8 cellular contexts compared by ENCODE assay signal in the genomic region with DNA sequence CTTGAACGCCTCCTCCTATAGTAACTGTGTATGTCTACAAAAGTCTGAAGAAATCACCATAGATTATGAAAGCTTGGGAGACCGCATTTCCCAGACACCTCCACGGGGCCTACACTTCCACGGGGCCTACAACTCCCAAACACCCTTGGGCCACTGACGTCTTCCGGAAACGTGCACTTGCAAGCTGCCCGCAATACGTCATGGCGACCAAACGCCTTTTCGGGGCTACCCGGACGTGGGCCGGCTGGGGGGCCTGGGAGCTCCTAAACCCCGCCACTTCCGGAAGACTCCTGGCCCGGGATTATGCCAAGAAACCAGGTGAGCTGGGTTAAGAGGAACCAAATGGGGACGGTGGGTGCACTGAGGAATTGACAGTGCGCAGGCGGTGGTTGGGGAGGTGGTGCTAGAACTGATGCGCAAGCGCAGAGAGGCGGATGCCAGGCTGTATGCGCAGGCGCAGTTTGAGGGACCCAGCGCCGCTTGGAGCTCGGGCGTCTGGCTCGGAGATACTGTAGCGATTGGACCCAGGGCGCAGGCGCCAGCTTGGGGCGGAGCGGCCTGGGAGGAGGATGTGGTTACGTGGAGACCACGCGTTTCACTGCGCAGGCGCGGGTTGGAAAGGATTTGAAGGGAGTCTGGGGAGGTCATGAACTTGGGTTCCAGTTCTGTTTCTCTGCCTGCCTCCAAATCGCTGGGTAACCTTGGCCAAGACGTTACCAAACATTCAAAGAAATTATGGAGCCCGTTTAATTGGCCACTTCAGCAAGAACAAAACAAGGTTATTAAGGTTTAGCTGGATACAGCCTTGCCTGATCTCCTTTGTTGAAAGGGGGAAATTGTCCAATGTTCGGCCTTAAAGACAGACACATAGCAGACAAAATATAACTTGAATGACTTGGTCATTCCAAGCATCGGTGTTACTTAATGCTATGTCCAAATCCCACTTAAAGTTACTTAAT. TPM values are rescaled to one million over a fixed set of nuclear protein-coding genes. Genes with fewer than 3 reads are reported as not detected.
DNase-seq lines count a peak whose midpoint lies in the region; ATAC-seq and TF ChIP-seq lines count a peak whose summit lies in the region.

A gene (plus strand): TSS at position 182 of the 959 bp plus-strand sequence. CDS start 19 bp downstream, at position 201.

- intact Hi-C loops in activated CD4-positive, alpha-beta memory T cell treated with anti-CD3 and anti-CD28 coated beads for 36 hours (cut with micrococcal nuclease) = loop anchor here (1.0 to 5.0 kb wide), 9 partner anchors 42 to 638 kb away; a partner anchor contains a TSS
- intact Hi-C loops in dorsolateral prefrontal cortex (cut with DNase I) = loop anchor here in 1 of 2 donors (5.0 kb wide), 4 partner anchors 210 to 710 kb away; a partner anchor contains a TSS
- intact Hi-C loops in right lobe of liver (cut with DNase I) = no loop called here

- H3K27ac Mint-ChIP-seq in activated CD4-positive, alpha-beta memory T cell treated with anti-CD3 and anti-CD28 coated beads for 36 hours = peak within 1 kb of the TSS; percentile 99

- WGBS in right lobe of liver (ENCODE audit: insufficient coverage, low coverage, low lambda C conversion rate, missing lambda C conversion rate) = 1% methylated on average over 44 of the region's 47 CpGs

- peak within 1 kb of the TSS; percentile 99 for H3K4me3 Mint-ChIP-seq in activated CD4-positive, alpha-beta memory T cell treated with anti-CD3 and anti-CD28 coated beads for 36 hours

- POLR2A ChIA-PET in activated CD4-positive, alpha-beta memory T cell treated with anti-CD3 and anti-CD28 coated beads for 36 hours (lab: Charles Lee) = interaction anchor here (0.7 to 2.4 kb wide), 7 partner anchors 18 to 1287 kb away, joined by 3 to 13 read pairs (median 3); a partner anchor contains a TSS

- H3K9me3 Mint-ChIP-seq in activated CD4-positive, alpha-beta memory T cell treated with anti-CD3 and anti-CD28 coated beads for 36 hours = no peaks in the 10 kb centered on the region

- TF ChIP-seq CTCF in dorsolateral prefrontal cortex (IDR thresholded peaks at IDR 0.05 in 54 of 56, conservative IDR thresholded peaks at IDR 0.05 in 2 of 56; ENCODE audit: low read depth in 1 of 56, partially characterized antibody in 56 of 56) = peak in 33 of 56 donors; percentile 2 to 49 (median 19)
- TF ChIP-seq CTCF in right lobe of liver (IDR thresholded peaks at IDR 0.05) = no peak

- ATAC-seq in GM19438 (IDR thresholded peaks at IDR 0.05; ENCODE audit: low read depth, unreplicated experiment) = peak; percentile 65
- peak; percentile 39 for ATAC-seq in HG03575 (IDR thresholded peaks at IDR 0.05; ENCODE audit: extremely low read depth, insufficient number of reproducible peaks, low FRiP score, unreplicated experiment)
- peak; percentile 90 to 93 (median 91) for ATAC-seq in right lobe of liver

- peaks cover 0 to 23% (median 9%) of the 10 kb centered on the region in 4 donors for H3K4me1 ChIP-seq in right lobe of liver

- H3K27me3 ChIP-seq in dorsolateral prefrontal cortex (no peaks in the 10 kb centered on the region), right lobe of liver (no peaks in the 10 kb centered on the region)

- no peaks in the 10 kb centered on the region for H3K27me3 Mint-ChIP-seq in activated CD4-positive, alpha-beta memory T cell treated with anti-CD3 and anti-CD28 coated beads for 36 hours

- CTCF ChIA-PET in activated CD4-positive, alpha-beta memory T cell treated with anti-CD3 and anti-CD28 coated beads for 36 hours (lab: Charles Lee) = interaction anchor here (0.6 to 3.5 kb wide), 13 partner anchors 21 to 484 kb away, joined by 3 to 43 read pairs (median 5); a partner anchor contains a TSS

- DNase-seq in CD1c-positive myeloid dendritic cell (ENCODE audit: extremely low spot score) (peak; percentile 100), NCI-H82 treated with DMSO at 0.1 percent for 48 hours (lab: John Stamatoyannopoulos, UW; ENCODE audit: unreplicated experiment) (peak; percentile 93), dorsolateral prefrontal cortex (peak; percentile 96 to 99 (median 98)), right lobe of liver (peak; percentile 99 to 100 (median 100))
- DNase-seq in activated CD4-positive, alpha-beta memory T cell treated with anti-CD3 and anti-CD28 coated beads for 36 hours = peak; percentile 100
- DNase-seq in stimulated activated CD4-positive, alpha-beta T cell treated with anti-CD3 and anti-CD28 coated beads, Interleukin-4, amount 100 ng/mL, for 4 hours = peak; percentile 98 to 100

- peak; percentile 87 for TF ChIP-seq POLR2A in right lobe of liver (IDR thresholded peaks at IDR 0.05)

- peaks cover 0 to 31% (median 0%) of the 10 kb centered on the region in 4 donors for H3K36me3 ChIP-seq in right lobe of liver

- H3K4me1 Mint-ChIP-seq in activated CD4-positive, alpha-beta memory T cell treated with anti-CD3 and anti-CD28 coated beads for 36 hours (ENCODE audit: low read depth) = peaks cover 34% of the 10 kb centered on the region

- peaks cover 22% of the 10 kb centered on the region for H3K36me3 Mint-ChIP-seq in activated CD4-positive, alpha-beta memory T cell treated with anti-CD3 and anti-CD28 coated beads for 36 hours

- H3K4me3 ChIP-seq in dorsolateral prefrontal cortex = peak within 1 kb of the TSS; percentile 64 to 100 (median 97)
- peak within 1 kb of the TSS; percentile 83 to 92 (median 88) for H3K4me3 ChIP-seq in right lobe of liver

- H3K9me3 ChIP-seq in right lobe of liver = no peaks in the 10 kb centered on the region

- H3K27ac ChIP-seq in dorsolateral prefrontal cortex (peak within 1 kb of the TSS; percentile 78 to 100 (median 99)), right lobe of liver (peak within 1 kb of the TSS; percentile 93 to 99 (median 97))

RNA-seq across cellular contexts. Expression of the gene that starts here (rescaled TPM):
- total RNA-seq in activated CD4-positive, alpha-beta memory T cell treated with anti-CD3 and anti-CD28 coated beads for 36 hours = 10 to 100 TPM; 63.2 to 65.2 TPM
- total RNA-seq in dorsolateral prefrontal cortex (10 to 100 TPM; 21.6 to 65.1 (median 45.6) TPM), right lobe of liver (10 to 100 TPM; 52.5 to 81.2 (median 61.9) TPM)

Comparison
In these comparisons a context has a peak if more than half of its experiments do, and no peak if none do; other contexts are left out.
1. Peak in every context shown above with its lines: DNase-seq, ATAC-seq, H3K4me3 ChIP-seq and H3K27ac ChIP-seq.
2. ATAC-seq: peak in every context shown above with its lines; median percentile 91 in right lobe of liver; 65 in GM19438; 39 in HG03575.
3. CTCF ChIP-seq: peak in dorsolateral prefrontal cortex (33 of 56); none in right lobe of liver (0 of 4).